Comparison of ENCODE assay signal across 23 cellular contexts in the genomic region with DNA sequence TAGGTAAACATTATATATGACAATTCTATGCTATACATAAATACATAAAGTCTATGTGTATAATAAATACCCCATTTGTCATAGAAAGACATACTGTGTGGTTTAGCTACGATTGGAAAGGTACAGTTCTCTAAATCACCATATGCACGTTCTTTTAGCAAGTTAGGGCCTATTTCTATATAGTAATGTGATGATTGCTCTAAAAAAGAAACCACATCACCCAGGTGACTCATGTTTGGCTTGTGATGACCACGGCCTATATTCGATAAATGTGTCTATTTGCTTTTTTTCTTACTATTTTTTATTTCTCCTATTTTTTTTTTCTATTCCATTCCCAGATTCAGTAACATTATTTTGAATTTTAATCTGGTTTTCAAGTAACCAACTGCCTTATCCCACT. TPM values are rescaled to one million over a fixed set of nuclear protein-coding genes. Genes with fewer than 3 reads are reported as not detected.
"Had no signal": no experiment of that assay in that cellular context is flagged by ENCODE, and none has a peak within 500 bp of the region (broad histone marks: within the 10 kb centered on the region; RNA-seq: fewer than 3 reads in every experiment).

No MANE protein-coding gene starts in this region.

- H3K9ac ChIP-seq: parathyroid adenoma had no signal

- H3K9me3 ChIP-seq: breast epithelium, colonic mucosa, esophagus muscularis mucosa, heart left ventricle, stomach, uterus had no signal

- H3K36me3 Mint-ChIP-seq: natural killer cell treated with Interleukin-12 subunit alpha and Interleukin-12 subunit beta and Interleukin-15 and Interleukin-18, amount 100 ng/mL, for 72 hours had no signal

- H3K27ac ChIP-seq: breast epithelium, colonic mucosa, esophagus muscularis mucosa, heart left ventricle, stomach, uterus had no signal

- H3K4me1 ChIP-seq: colonic mucosa, uterus had no signal

- H3K27ac Mint-ChIP-seq: activated CD4-positive, alpha-beta T cell treated with anti-CD3 and anti-CD28 coated beads, Interleukin-2, amount 10 ng/mL, durations not matched to agents 24 days and 14 days; activated CD8-positive, alpha-beta T cell treated with anti-CD3 and anti-CD28 coated beads for 36 hours; activated naive CD8-positive, alpha-beta T cell treated with anti-CD3 and anti-CD28 coated beads, Interleukin-2, amount 10 ng/mL, durations not matched to agents 7 days and 5 days; activated T-helper 2 cell treated with anti-CD3 and anti-CD28 coated beads, Interferon-gamma antibody, Interleukin-2, Interleukin-4, amounts not matched to agents 10 μg/mL and 5 μg/mL and 100 μg/mL, durations not matched to agents 14 hours and 24 hours and 36 hours; natural killer cell treated with Interleukin-12 subunit alpha and Interleukin-12 subunit beta and Interleukin-15 and Interleukin-18, amount 100 ng/mL, for 72 hours; T-helper 17 cell had no signal

- FAIRE-seq: endothelial cell of umbilical vein, islet of Langerhans had no signal

- H3K4me3 ChIP-seq: breast epithelium, colonic mucosa, dorsolateral prefrontal cortex, esophagus muscularis mucosa, heart left ventricle, stomach, uterus had no signal

- H3K27me3 ChIP-seq: breast epithelium, colonic mucosa, dorsolateral prefrontal cortex, esophagus muscularis mucosa, heart left ventricle, stomach, uterus had no signal

- H3K36me3 ChIP-seq: breast epithelium, colonic mucosa, esophagus muscularis mucosa, heart left ventricle, stomach, uterus had no signal

- H3K9me3 Mint-ChIP-seq: activated CD4-positive, alpha-beta T cell treated with anti-CD3 and anti-CD28 coated beads, Interleukin-2, amount 10 ng/mL, durations not matched to agents 24 days and 14 days; activated T-helper 2 cell treated with anti-CD3 and anti-CD28 coated beads, Interferon-gamma antibody, Interleukin-2, Interleukin-4, amounts not matched to agents 10 μg/mL and 5 μg/mL and 100 μg/mL, durations not matched to agents 14 hours and 24 hours and 36 hours; effector memory CD8-positive, alpha-beta T cell had no signal

- ATAC-seq: activated CD8-positive, alpha-beta T cell treated with anti-CD3 and anti-CD28 coated beads for 36 hours; effector memory CD8-positive, alpha-beta T cell; heart left ventricle; left ventricle myocardium superior; natural killer cell treated with Interleukin-12 subunit alpha and Interleukin-12 subunit beta and Interleukin-15 and Interleukin-18, amount 100 ng/mL, for 72 hours; right cardiac atrium; T-helper 17 cell had no signal

- H3K27me3 Mint-ChIP-seq: activated CD4-positive, alpha-beta T cell treated with anti-CD3 and anti-CD28 coated beads, Interleukin-2, amount 10 ng/mL, durations not matched to agents 24 days and 14 days; activated CD8-positive, alpha-beta T cell treated with anti-CD3 and anti-CD28 coated beads for 36 hours; activated naive CD8-positive, alpha-beta T cell treated with anti-CD3 and anti-CD28 coated beads, Interleukin-2, amount 10 ng/mL, durations not matched to agents 7 days and 5 days; effector memory CD8-positive, alpha-beta T cell; T-helper 17 cell had no signal

- H3K4me3 Mint-ChIP-seq: activated CD4-positive, alpha-beta T cell treated with anti-CD3 and anti-CD28 coated beads, Interleukin-2, amount 10 ng/mL, durations not matched to agents 24 days and 14 days; activated CD8-positive, alpha-beta T cell treated with anti-CD3 and anti-CD28 coated beads for 36 hours; activated naive CD8-positive, alpha-beta T cell treated with anti-CD3 and anti-CD28 coated beads, Interleukin-2, amount 10 ng/mL, durations not matched to agents 7 days and 5 days; effector memory CD8-positive, alpha-beta T cell; natural killer cell treated with Interleukin-12 subunit alpha and Interleukin-12 subunit beta and Interleukin-15 and Interleukin-18, amount 100 ng/mL, for 72 hours; T-helper 17 cell had no signal

- DNase-seq: activated CD4-positive, alpha-beta T cell treated with anti-CD3 and anti-CD28 coated beads, Interleukin-2, amount 10 ng/mL, durations not matched to agents 24 days and 14 days; activated CD8-positive, alpha-beta T cell treated with anti-CD3 and anti-CD28 coated beads for 36 hours; activated naive CD4-positive, alpha-beta T cell treated with Interleukin-2 at 50 U/mL for 16 hours; activated naive CD8-positive, alpha-beta T cell treated with anti-CD3 and anti-CD28 coated beads, Interleukin-2, amount 10 ng/mL, durations not matched to agents 7 days and 5 days; amniotic stem cell; colonic mucosa; dorsolateral prefrontal cortex; effector memory CD8-positive, alpha-beta T cell; heart left ventricle; left ventricle myocardium superior; right cardiac atrium; stimulated activated CD4-positive, alpha-beta T cell treated with anti-CD3 and anti-CD28 coated beads, Interleukin-4, amount 100 ng/mL, for 24 hours; stomach; T-helper 17 cell; trophoblast cell; uterus had no signal

RNA-seq across cellular contexts. Expression of a gene that starts 34.7 kb away (rescaled TPM):
- polyA plus RNA-seq: endothelial cell of umbilical vein had no signal
